In genomic region chr5:177035982-177036381, GRCh38 we compare ENCODE assay signal across 18 cellular contexts. TPM values are rescaled to one million over a fixed set of nuclear protein-coding genes. Genes with fewer than 3 reads are reported as not detected.
DNase-seq lines count a peak whose midpoint lies in the region; ATAC-seq and TF ChIP-seq lines count a peak whose summit lies in the region.
"Had no signal": no experiment of that assay in that cellular context is flagged by ENCODE, and none has a peak within 500 bp of the region (broad histone marks: within the 10 kb centered on the region; RNA-seq: fewer than 3 reads in every experiment).

No MANE protein-coding gene starts in this region.

- H3K4me3 ChIP-seq in endodermal cell (ENCODE audit: low read length) (no peak overlapping the region), thyroid gland (replicated peaks in 1 of 3) (no peak overlapping the region), sigmoid colon (no peak overlapping the region)
- H3K4me3 ChIP-seq: A549, lung had no signal

- H3K27me3 ChIP-seq in endodermal cell (ENCODE audit: control insufficient read depth, insufficient read depth, low read length, poor library complexity, severe bottlenecking) (no peaks in the 10 kb centered on the region), thyroid gland (no peaks in the 10 kb centered on the region), sigmoid colon (no peaks in the 10 kb centered on the region)

- H3K36me3 ChIP-seq in endodermal cell (ENCODE audit: control insufficient read depth, insufficient read depth, low read length) = peaks cover 3% of the 10 kb centered on the region
- H3K36me3 ChIP-seq in thyroid gland = no peaks in the 10 kb centered on the region
- H3K36me3 ChIP-seq in sigmoid colon = peaks cover 0 to 3% (median 1%) of the 10 kb centered on the region in 4 donors

- H3K4me1 ChIP-seq in endodermal cell (ENCODE audit: control insufficient read depth, insufficient read depth, low read length) (no peaks in the 10 kb centered on the region), thyroid gland (peaks cover 37 to 44% of the 10 kb centered on the region in 2 donors), sigmoid colon (peaks cover 0 to 10% (median 7%) of the 10 kb centered on the region in 4 donors)
- H3K4me1 ChIP-seq: A549 had no signal

- peak overlapping the region; percentile 30 for H3K27ac Mint-ChIP-seq in activated naive CD8-positive, alpha-beta T cell treated with anti-CD3 and anti-CD28 coated beads, Interleukin-2, amount 10 ng/mL, durations not matched to agents 7 days and 5 days
- H3K27ac Mint-ChIP-seq in activated naive CD8-positive, alpha-beta T cell treated with anti-CD3 and anti-CD28 coated beads, Interleukin-2, amount 50 U/mL, for 24 hours = no peak overlapping the region
- H3K27ac Mint-ChIP-seq in endodermal cell = peak overlapping the region; percentile 83
- H3K27ac Mint-ChIP-seq: nephron; stimulated activated naive CD8-positive, alpha-beta T cell treated with anti-CD3 and anti-CD28 coated beads, Interleukin-15, Interleukin-2, amounts not matched to agents 100 ng/mL and 50 ng/mL, for 24 hours; T-helper 17 cell had no signal

- H3K9me3 Mint-ChIP-seq in activated naive CD8-positive, alpha-beta T cell treated with anti-CD3 and anti-CD28 coated beads, Interleukin-2, amount 10 ng/mL, durations not matched to agents 7 days and 5 days = peaks cover 4% of the 10 kb centered on the region
- H3K9me3 Mint-ChIP-seq in activated naive CD8-positive, alpha-beta T cell treated with anti-CD3 and anti-CD28 coated beads, Interleukin-2, amount 50 U/mL, for 24 hours = peaks cover 6% of the 10 kb centered on the region
- H3K9me3 Mint-ChIP-seq in endodermal cell = no peaks in the 10 kb centered on the region

- H3K9me3 ChIP-seq in endodermal cell (ENCODE audit: control insufficient read depth, low read length) (peaks cover 4% of the 10 kb centered on the region), thyroid gland (no peaks in the 10 kb centered on the region), sigmoid colon (no peaks in the 10 kb centered on the region)
- H3K9me3 ChIP-seq: A549 had no signal

- TF ChIP-seq POLR2A in thyroid gland (IDR thresholded peaks at IDR 0.05) = no peak
- TF ChIP-seq POLR2A in sigmoid colon (IDR thresholded peaks at IDR 0.05) = no peak

- ATAC-seq in activated naive CD8-positive, alpha-beta T cell treated with anti-CD3 and anti-CD28 coated beads, Interleukin-2, amount 10 ng/mL, durations not matched to agents 7 days and 5 days (ENCODE audit: low read depth) = peak; percentile 74
- ATAC-seq in activated naive CD8-positive, alpha-beta T cell treated with anti-CD3 and anti-CD28 coated beads, Interleukin-2, amount 50 U/mL, for 24 hours = no peak
- ATAC-seq: A549, T-helper 17 cell had no signal

- H3K27me3 Mint-ChIP-seq in activated naive CD8-positive, alpha-beta T cell treated with anti-CD3 and anti-CD28 coated beads, Interleukin-2, amount 10 ng/mL, durations not matched to agents 7 days and 5 days = no peaks in the 10 kb centered on the region
- H3K27me3 Mint-ChIP-seq in activated naive CD8-positive, alpha-beta T cell treated with anti-CD3 and anti-CD28 coated beads, Interleukin-2, amount 50 U/mL, for 24 hours = no peaks in the 10 kb centered on the region
- H3K27me3 Mint-ChIP-seq in endodermal cell (ENCODE audit: insufficient read depth) = no peaks in the 10 kb centered on the region
- H3K27me3 Mint-ChIP-seq: stimulated activated naive CD8-positive, alpha-beta T cell treated with anti-CD3 and anti-CD28 coated beads, Interleukin-15, Interleukin-2, amounts not matched to agents 100 ng/mL and 50 ng/mL, for 24 hours; T-helper 17 cell had no signal

- peak overlapping the region; percentile 31 for H3K4me3 Mint-ChIP-seq in activated naive CD8-positive, alpha-beta T cell treated with anti-CD3 and anti-CD28 coated beads, Interleukin-2, amount 10 ng/mL, durations not matched to agents 7 days and 5 days
- no peak overlapping the region for H3K4me3 Mint-ChIP-seq in activated naive CD8-positive, alpha-beta T cell treated with anti-CD3 and anti-CD28 coated beads, Interleukin-2, amount 50 U/mL, for 24 hours
- H3K4me3 Mint-ChIP-seq in endodermal cell = no peak overlapping the region
- H3K4me3 Mint-ChIP-seq: nephron; stimulated activated naive CD8-positive, alpha-beta T cell treated with anti-CD3 and anti-CD28 coated beads, Interleukin-15, Interleukin-2, amounts not matched to agents 100 ng/mL and 50 ng/mL, for 24 hours; T-helper 17 cell had no signal

- H3K27ac ChIP-seq in endodermal cell (ENCODE audit: low read depth, low read length) (peak overlapping the region; percentile 55), thyroid gland (peak overlapping the region; percentile 63 to 80 (median 73)), sigmoid colon (no peak overlapping the region)
- H3K27ac ChIP-seq: A549, RWPE1 had no signal

- TF ChIP-seq CTCF in endodermal cell (conservative IDR thresholded peaks at IDR 0.05) (no peak), thyroid gland (IDR thresholded peaks at IDR 0.05) (no peak), sigmoid colon (IDR thresholded peaks at IDR 0.05) (no peak)

- POLR2A ChIA-PET in activated naive CD8-positive, alpha-beta T cell treated with anti-CD3 and anti-CD28 coated beads, Interleukin-2, amount 10 ng/mL, durations not matched to agents 7 days and 5 days (lab: Charles Lee) = interaction anchor here (0.8 kb wide), 1 partner anchor 31 kb away, joined by 4 read pairs; no protein-coding TSS in a partner anchor

- H3K36me3 Mint-ChIP-seq in activated naive CD8-positive, alpha-beta T cell treated with anti-CD3 and anti-CD28 coated beads, Interleukin-2, amount 10 ng/mL, durations not matched to agents 7 days and 5 days = peaks cover 30% of the 10 kb centered on the region
- H3K36me3 Mint-ChIP-seq in activated naive CD8-positive, alpha-beta T cell treated with anti-CD3 and anti-CD28 coated beads, Interleukin-2, amount 50 U/mL, for 24 hours (ENCODE audit: low read depth) = peaks cover 21% of the 10 kb centered on the region
- peaks cover 24% of the 10 kb centered on the region for H3K36me3 Mint-ChIP-seq in endodermal cell (ENCODE audit: low read depth)

- H3K4me1 Mint-ChIP-seq in activated naive CD8-positive, alpha-beta T cell treated with anti-CD3 and anti-CD28 coated beads, Interleukin-2, amount 10 ng/mL, durations not matched to agents 7 days and 5 days = peaks cover 13% of the 10 kb centered on the region
- peaks cover 17% of the 10 kb centered on the region for H3K4me1 Mint-ChIP-seq in activated naive CD8-positive, alpha-beta T cell treated with anti-CD3 and anti-CD28 coated beads, Interleukin-2, amount 50 U/mL, for 24 hours
- H3K4me1 Mint-ChIP-seq in endodermal cell = peaks cover 10% of the 10 kb centered on the region
- H3K4me1 Mint-ChIP-seq: nephron had no signal

- no peak for DNase-seq in activated naive CD8-positive, alpha-beta T cell treated with anti-CD3 and anti-CD28 coated beads, Interleukin-2, amount 10 ng/mL, durations not matched to agents 7 days and 5 days
- no peak for DNase-seq in activated naive CD8-positive, alpha-beta T cell treated with anti-CD3 and anti-CD28 coated beads, Interleukin-2, amount 50 U/mL, for 24 hours
- peak; percentile 83 for DNase-seq in NCI-H69 (lab: John Stamatoyannopoulos, UW)
- peak; percentile 85 for DNase-seq in endodermal cell
- peak; percentile 61 to 65 for DNase-seq in thyroid gland
- DNase-seq in stimulated activated CD4-positive, alpha-beta T cell treated with anti-CD3 and anti-CD28 coated beads, Interleukin-4, amount 100 ng/mL, for 1 hour = no peak
- DNase-seq in AG08396 (ENCODE audit: low spot score) = no peak
- no peak for DNase-seq in sigmoid colon
- DNase-seq: activated CD4-positive, alpha-beta T cell treated with anti-CD3 and anti-CD28 coated beads for 1 hour; Calu3; Karpas-422; NCI-H1694; T-helper 17 cell had no signal

- TF ChIP-seq EP300 in sigmoid colon (IDR thresholded peaks at IDR 0.05) = no peak

- H3K9ac ChIP-seq in endodermal cell (ENCODE audit: extremely low read depth, low read length, poor library complexity, severe bottlenecking) = no peak overlapping the region

- intact Hi-C loops in thyroid gland (cut with DNase I) (no loop called here), sigmoid colon (cut with DNase I) (no loop called here)

- 25 to 30% methylated on average over 1 of the region's 1 CpG for WGBS in endodermal cell (ENCODE audit: insufficient coverage in 1 of 2, insufficient read length in 1 of 2), 2 experiments
- WGBS in thyroid gland, 2 donors = 36 to 62% methylated on average over 1 of the region's 1 CpG
- 54 to 82% methylated on average over 1 of the region's 1 CpG for WGBS in sigmoid colon, 2 donors

RNA-seq across cellular contexts. Expression of gene ZNF346, which starts 13.5 kb away (rescaled TPM):
- 10 to 100 TPM; 21.7 to 30.7 TPM for total RNA-seq in activated naive CD8-positive, alpha-beta T cell treated with anti-CD3 and anti-CD28 coated beads, Interleukin-2, amount 10 ng/mL, durations not matched to agents 7 days and 5 days
- total RNA-seq in endodermal cell (10 to 100 TPM; 25.4 to 38.6 TPM), thyroid gland (10 to 100 TPM; 23.6 to 34.8 (median 26.2) TPM), sigmoid colon (10 to 100 TPM; 12.5 to 21.9 (median 15.0) TPM)
- polyA plus RNA-seq in endodermal cell (2013, experiment 1 of 2) = 25.8 TPM
- 28.3 TPM for polyA plus RNA-seq in endodermal cell (2013, experiment 2 of 2)
- 1 to 10 TPM; 3.0 to 8.9 (median 4.2) TPM for polyA plus RNA-seq in sigmoid colon

RNA-seq across cellular contexts. Expression of gene UIMC1, which starts 29.4 kb away (rescaled TPM):
- 10 to 100 TPM; 52.8 to 54.1 TPM for total RNA-seq in activated naive CD8-positive, alpha-beta T cell treated with anti-CD3 and anti-CD28 coated beads, Interleukin-2, amount 10 ng/mL, durations not matched to agents 7 days and 5 days
- total RNA-seq in endodermal cell = 10 to 100 TPM; 46.6 to 50.8 TPM
- 26.2 TPM for polyA plus RNA-seq in endodermal cell (2013, experiment 1 of 2)
- 25.2 TPM for polyA plus RNA-seq in endodermal cell (2013, experiment 2 of 2)
- total RNA-seq in thyroid gland = 10 to 100 TPM; 30.0 to 34.3 (median 32.4) TPM
- total RNA-seq in sigmoid colon = 10 to 100 TPM; 40.2 to 96.1 (median 53.5) TPM
- polyA plus RNA-seq in sigmoid colon = 10 to 100 TPM; 18.0 to 22.3 (median 18.0) TPM

RNA-seq across cellular contexts. Expression of gene FGFR4, which starts 50.7 kb away (rescaled TPM):
- 1 to 10 TPM; 1.9 to 2.3 TPM for total RNA-seq in activated naive CD8-positive, alpha-beta T cell treated with anti-CD3 and anti-CD28 coated beads, Interleukin-2, amount 10 ng/mL, durations not matched to agents 7 days and 5 days
- total RNA-seq in endodermal cell = 100 to 1,000 TPM; 123 to 131 TPM
- 26.6 TPM for polyA plus RNA-seq in endodermal cell (2013, experiment 1 of 2)
- polyA plus RNA-seq in endodermal cell (2013, experiment 2 of 2) = 22.8 TPM
- 1 to 10 TPM in 2 of 4 donors, under 1 TPM in 1, not detected in 1; 0.49 to 1.2 (median 1.1) TPM for total RNA-seq in thyroid gland
- 10 to 100 TPM in 1 of 4 donors, 1 to 10 TPM in 3; 3.0 to 11.8 (median 6.1) TPM for total RNA-seq in sigmoid colon
- polyA plus RNA-seq in sigmoid colon = 10 to 100 TPM in 1 of 3 donors, 1 to 10 TPM in 2; 4.9 to 45.0 (median 6.6) TPM

Comparison
In these comparisons a context has a peak if more than half of its experiments do, and no peak if none do; other contexts are left out.
1. DNase-seq: peak in NCI-H69 (single experiment), endodermal cell (single experiment) and thyroid gland (2 of 2); none in activated naive CD8-positive, alpha-beta T cell treated with anti-CD3 and anti-CD28 coated beads, Interleukin-2, amount 10 ng/mL, durations not matched to agents 7 days and 5 days (single experiment), activated naive CD8-positive, alpha-beta T cell treated with anti-CD3 and anti-CD28 coated beads, Interleukin-2, amount 50 U/mL, for 24 hours (single experiment), stimulated activated CD4-positive, alpha-beta T cell treated with anti-CD3 and anti-CD28 coated beads, Interleukin-4, amount 100 ng/mL, for 1 hour (single experiment), AG08396 (single experiment) and sigmoid colon (single experiment).
2. H3K27ac ChIP-seq: peak in endodermal cell (single experiment) and thyroid gland (3 of 3); none in sigmoid colon (0 of 4).
3. RNA of gene FGFR4, which starts 50.7 kb away (total RNA-seq): 123 to 131 TPM in endodermal cell; 3.0 to 11.8 TPM in sigmoid colon, 1.9 to 2.3 TPM in activated naive CD8-positive, alpha-beta T cell treated with anti-CD3 and anti-CD28 coated beads, Interleukin-2, amount 10 ng/mL, durations not matched to agents 7 days and 5 days and 0.49 to 1.2 TPM in thyroid gland; every median in the first group is over 4 times any median in the second.